ENCODE assay signal across 18 cellular contexts in genomic region chr2:64748147-64748546, GRCh38.
DNase-seq lines count a peak whose midpoint lies in the region; ATAC-seq and TF ChIP-seq lines count a peak whose summit lies in the region.
"Had no signal": no experiment of that assay in that cellular context is flagged by ENCODE, and none has a peak within 500 bp of the region (broad histone marks: within the 10 kb centered on the region; RNA-seq: fewer than 3 reads in every experiment).

No MANE protein-coding gene starts in this region.

- ATAC-seq in GM21423 (IDR thresholded peaks at IDR 0.05; ENCODE audit: unreplicated experiment) = no peak
- ATAC-seq: left ventricle myocardium superior had no signal

- H3K27me3 Mint-ChIP-seq in T-helper 1 cell treated with Interleukin-12 subunit alpha and Interleukin-12 subunit beta and Interleukin-4 antibody, amounts not matched to agents 30 μg/mL and 1 μg/mL, for 36 hours (ENCODE audit: low read depth) = no peaks in the 10 kb centered on the region
- H3K27me3 Mint-ChIP-seq in brain = no peaks in the 10 kb centered on the region
- H3K27me3 Mint-ChIP-seq: type B pancreatic cell had no signal

- POLR2A ChIA-PET in OCI-LY7 (lab: Charles Lee) = interaction anchor here (0.6 to 11.8 kb wide), 26 partner anchors 10 to 647 kb away, joined by 3 to 324 read pairs (median 7); partner anchors contain the start of gene SERTAD2

- H3K4me3 ChIP-seq in OCI-LY7 (ENCODE audit: low read depth, low read length, poor library complexity, severe bottlenecking) (peak overlapping the region; percentile 85), skeletal muscle satellite cell (ENCODE audit: low read length) (peak overlapping the region; percentile 75)
- H3K4me3 ChIP-seq: BLaER1 treated with 17β-estradiol and CSF1 and Interleukin-3, amounts not matched to agents 10 nM and 100 nM had no signal

- H3K79me2 ChIP-seq in OCI-LY7 (ENCODE audit: insufficient read depth, low read depth, low read length) = peaks cover 70% of the 10 kb centered on the region
- H3K79me2 ChIP-seq: parathyroid adenoma had no signal

- no peaks in the 10 kb centered on the region for H3K9me3 Mint-ChIP-seq in T-helper 1 cell treated with Interleukin-12 subunit alpha and Interleukin-12 subunit beta and Interleukin-4 antibody, amounts not matched to agents 30 μg/mL and 1 μg/mL, for 36 hours
- H3K9me3 Mint-ChIP-seq in brain = peaks cover 0 to 2% (median 0%) of the 10 kb centered on the region in 5 experiments
- H3K9me3 Mint-ChIP-seq: type B pancreatic cell had no signal

- H3K4me1 ChIP-seq in OCI-LY7 (ENCODE audit: insufficient read depth, low read length, poor library complexity, severe bottlenecking) (peaks cover 71% of the 10 kb centered on the region), skeletal muscle satellite cell (ENCODE audit: control insufficient read depth, insufficient read depth, low read length) (peaks cover 32% of the 10 kb centered on the region)

- peaks cover 24% of the 10 kb centered on the region for H3K4me1 Mint-ChIP-seq in T-helper 1 cell treated with Interleukin-12 subunit alpha and Interleukin-12 subunit beta and Interleukin-4 antibody, amounts not matched to agents 30 μg/mL and 1 μg/mL, for 36 hours (ENCODE audit: low read depth)
- peaks cover 51% of the 10 kb centered on the region for H3K4me1 Mint-ChIP-seq in brain

- H3K4me2 ChIP-seq in OCI-LY7 (ENCODE audit: low read length) = peak overlapping the region; percentile 97
- peak overlapping the region; percentile 85 for H3K4me2 ChIP-seq in skeletal muscle satellite cell (ENCODE audit: low read length)

- no peak for TF ChIP-seq CTCF in OCI-LY7 (conservative IDR thresholded peaks at IDR 0.05; ENCODE audit: low read length)
- no peak for TF ChIP-seq CTCF in brain (conservative IDR thresholded peaks at IDR 0.05)

- peak overlapping the region; percentile 92 for H3K27ac ChIP-seq in OCI-LY7 (ENCODE audit: low read depth, low read length, poor library complexity, severe bottlenecking)
- H3K27ac ChIP-seq: BLaER1 treated with 17β-estradiol and CSF1 and Interleukin-3, amounts not matched to agents 10 nM and 100 nM; RWPE1 had no signal

- intact Hi-C loops in OCI-LY7 (cut with micrococcal nuclease; ENCODE audit: unreplicated experiment) = loop anchor here (5.0 kb wide), 1 partner anchor 284 kb away; no protein-coding TSS in a partner anchor

- H3K9ac ChIP-seq in skeletal muscle satellite cell (ENCODE audit: low read depth, low read length) = no peak overlapping the region
- H3K9ac ChIP-seq: BLaER1 treated with 17β-estradiol and CSF1 and Interleukin-3, amounts not matched to agents 10 nM and 100 nM; parathyroid adenoma had no signal

- H3K36me3 Mint-ChIP-seq in T-helper 1 cell treated with Interleukin-12 subunit alpha and Interleukin-12 subunit beta and Interleukin-4 antibody, amounts not matched to agents 30 μg/mL and 1 μg/mL, for 36 hours (ENCODE audit: low read depth) = no peaks in the 10 kb centered on the region
- no peaks in the 10 kb centered on the region for H3K36me3 Mint-ChIP-seq in brain
- H3K36me3 Mint-ChIP-seq: type B pancreatic cell had no signal

- CTCF ChIA-PET in OCI-LY7 (lab: Charles Lee; ENCODE audit: unreplicated experiment) = interaction anchor here (0.9 to 1.3 kb wide), 3 partner anchors 91 to 102 kb away, joined by 4 read pairs; partner anchors contain the start of gene SERTAD2

- peaks cover 9% of the 10 kb centered on the region; the same call in 1 of the 2 replicates for H3K36me3 ChIP-seq in OCI-LY7 (ENCODE audit: insufficient read depth, low read length)
- H3K36me3 ChIP-seq in skeletal muscle satellite cell (ENCODE audit: insufficient read depth, low read length) = no peaks in the 10 kb centered on the region
- H3K36me3 ChIP-seq: BLaER1 treated with 17β-estradiol and CSF1 and Interleukin-3, amounts not matched to agents 10 nM and 100 nM had no signal

- H3K9me2 ChIP-seq in OCI-LY7 (ENCODE audit: insufficient read depth, low read length) = no peaks in the 10 kb centered on the region

- H3K27ac Mint-ChIP-seq in T-helper 1 cell treated with Interleukin-12 subunit alpha and Interleukin-12 subunit beta and Interleukin-4 antibody, amounts not matched to agents 30 μg/mL and 1 μg/mL, for 36 hours = no peak overlapping the region
- H3K27ac Mint-ChIP-seq in brain = no peak overlapping the region
- H3K27ac Mint-ChIP-seq: type B pancreatic cell had no signal

- no peaks in the 10 kb centered on the region for H3K27me3 ChIP-seq in skeletal muscle satellite cell (ENCODE audit: control insufficient read depth, insufficient read depth, low read length)

- H4K20me1 ChIP-seq in OCI-LY7 (ENCODE audit: insufficient read depth, low read length) = no peaks in the 10 kb centered on the region
- H4K20me1 ChIP-seq: BLaER1 treated with 17β-estradiol and CSF1 and Interleukin-3, amounts not matched to agents 10 nM and 100 nM had no signal

- BruUV-seq in OCI-LY7 (replicated peaks; lab: Mats Ljungman, UMichigan) = no TSS peak

- H2AFZ ChIP-seq in OCI-LY7 (ENCODE audit: low read length) = peak overlapping the region; percentile 50; the same call in 1 of the 2 replicates

- peak overlapping the region; percentile 99 for H3K4me3 Mint-ChIP-seq in T-helper 1 cell treated with Interleukin-12 subunit alpha and Interleukin-12 subunit beta and Interleukin-4 antibody, amounts not matched to agents 30 μg/mL and 1 μg/mL, for 36 hours
- H3K4me3 Mint-ChIP-seq in brain = peak overlapping the region in 3 of 5 experiments; percentile 86 to 94 (median 88)

- DNase-seq in T-helper 1 cell (no peak), OCI-LY7 (ENCODE audit: low spot score) (peak; percentile 28), NCI-H128 (lab: John Stamatoyannopoulos, UW; ENCODE audit: unreplicated experiment) (no peak), NCI-H1048 (lab: John Stamatoyannopoulos, UW) (no peak)
- DNase-seq: 8988T; activated CD4-positive, CD25-positive, alpha-beta regulatory T cell; central memory CD4-positive, alpha-beta T cell; left ventricle myocardium superior; NCI-H1092 treated with DMSO at 0.1 percent for 48 hours; NCI-H82 had no signal

- no peaks in the 10 kb centered on the region for H3K9me3 ChIP-seq in OCI-LY7 (ENCODE audit: low read length)
- H3K9me3 ChIP-seq in skeletal muscle satellite cell (replicated peaks; ENCODE audit: low read length) = no peaks in the 10 kb centered on the region
- H3K9me3 ChIP-seq: BLaER1 treated with 17β-estradiol and CSF1 and Interleukin-3, amounts not matched to agents 10 nM and 100 nM had no signal
